Comparison of ENCODE assay signal across 1 cellular context in the genomic region with DNA sequence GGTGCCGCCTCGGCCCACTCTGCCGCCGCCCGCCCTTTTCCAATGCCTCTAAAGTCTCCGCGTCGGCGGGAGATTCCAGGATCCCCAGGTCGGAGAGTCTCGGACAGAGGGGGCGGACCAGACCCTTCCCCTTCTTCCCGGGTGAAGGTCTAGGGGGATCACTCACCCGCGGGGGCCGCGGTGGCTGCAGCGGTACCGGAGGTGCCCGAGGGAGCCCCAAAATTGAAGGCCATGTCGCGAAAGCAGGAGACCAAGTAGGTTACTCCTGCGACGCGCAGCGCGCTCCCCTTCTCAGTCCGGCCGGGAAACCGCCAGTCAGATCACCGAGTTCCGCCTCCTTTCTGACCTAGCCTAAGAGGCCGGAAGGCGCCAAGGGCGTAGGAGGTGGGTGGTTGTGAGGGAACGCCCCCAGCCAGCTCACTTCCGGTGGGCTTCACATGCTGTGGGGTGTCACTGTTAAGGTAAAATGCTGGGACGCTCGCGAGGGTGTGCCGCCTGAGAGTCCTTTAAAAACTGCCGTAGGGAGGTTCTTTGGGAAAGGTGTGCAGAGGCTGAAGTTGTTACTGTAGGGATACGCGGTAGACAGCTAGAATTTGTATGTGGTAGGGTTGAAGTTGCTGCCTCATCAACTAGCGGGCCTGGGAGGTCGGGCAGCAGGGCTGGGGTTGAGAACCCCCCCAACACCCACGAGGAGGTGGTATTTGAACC.
TF ChIP-seq lines count a peak whose summit lies in the region.

NUP54 (minus strand) TSS at position 256 of the 708 bp plus-strand sequence; CDS start at position 233, 23 bp downstream.

TF ChIP-seq in K562, 482 proteins besides CTCF, POLR2A, EP300 and RAD21 (continued from another document and continues in another):
- TF ChIP-seq CCAR2 (IDR thresholded peaks at IDR 0.05; ENCODE audit: low read depth, low read length) (no peak), ZBED1 (IDR thresholded peaks at IDR 0.05) (peak; percentile 67; the same call in 1 of the 2 replicates), TAF7 (tag; IDR thresholded peaks at IDR 0.05) (peak; percentile 92), ZSCAN32 (CRISPR knock-in tag; IDR thresholded peaks at IDR 0.05) (no peak), LCOR (CRISPR knock-in tag; IDR thresholded peaks at IDR 0.05) (peak; percentile 97), KLF13 (tag; IDR thresholded peaks at IDR 0.05; ENCODE audit: borderline replicate concordance, low read depth) (peak; percentile 91), ZNF764 (CRISPR knock-in tag; IDR thresholded peaks at IDR 0.05; ENCODE audit: low read depth) (0 out of 2 replicates have a peak, but pooled peaks have one; percentile 15), ELF2 (CRISPR knock-in tag; IDR thresholded peaks at IDR 0.05) (peak; percentile 28; the same call in 1 of the 2 replicates), KLF16 (IDR thresholded peaks at IDR 0.05) (0 out of 2 replicates have a peak, but pooled peaks have one; percentile 55), ILF3 (IDR thresholded peaks at IDR 0.05; ENCODE audit: borderline replicate concordance) (no peak), EGR1 (conservative IDR thresholded peaks at IDR 0.05) (peak; percentile 93), BRD9 (IDR thresholded peaks at IDR 0.05; ENCODE audit: low read depth, partially characterized antibody) (no peak), NBN (IDR thresholded peaks at IDR 0.05; ENCODE audit: low read depth) (no peak), IRF2 (CRISPR knock-in tag; IDR thresholded peaks at IDR 0.05) (no peak), SMARCA4 (IDR thresholded peaks at IDR 0.05) (peak; percentile 58; the same call in 1 of the 2 replicates), RBFOX2 (IDR thresholded peaks at IDR 0.05; ENCODE audit: low read depth, low read length) (peak; percentile 99), ZNF551 (CRISPR knock-in tag; IDR thresholded peaks at IDR 0.05) (no peak), SRSF1 (IDR thresholded peaks at IDR 0.05; ENCODE audit: low read depth, low read length) (0 out of 2 replicates have a peak, but pooled peaks have one; percentile 65), FOXK2 (conservative IDR thresholded peaks at IDR 0.05 in 1 of 2, IDR thresholded peaks at IDR 0.05 in 1 of 2; ENCODE audit: low read depth in 2 of 2) (peak; percentile 57 to 79), TEAD4 (IDR thresholded peaks at IDR 0.05; ENCODE audit: low read length) (peak; percentile 52), TEAD4 (CRISPR knock-in tag; IDR thresholded peaks at IDR 0.05; ENCODE audit: borderline replicate concordance) (no peak), KAT7 (CRISPR knock-in tag; IDR thresholded peaks at IDR 0.05; ENCODE audit: borderline replicate concordance) (peak; percentile 97), TRIM24 (IDR thresholded peaks at IDR 0.05) (peak in 1 of 2 experiments; percentile 97; a peak in 2 of 4 replicates), CBX3 (IDR thresholded peaks at IDR 0.05; ENCODE audit: borderline replicate concordance in 1 of 2, low read length in 2 of 2) (peak in 1 of 2 experiments; percentile 90; a peak in 2 of 3 replicates), FOXP1 (CRISPR knock-in tag; IDR thresholded peaks at IDR 0.05) (peak; percentile 87), THRAP3 (IDR thresholded peaks at IDR 0.05; ENCODE audit: borderline replicate concordance) (no peak), THAP12 (CRISPR knock-in tag; IDR thresholded peaks at IDR 0.05) (peak; percentile 81; the same call in 1 of the 2 replicates), RUNX1 (IDR thresholded peaks at IDR 0.05; ENCODE audit: low read depth) (peak; percentile 31; the same call in 1 of the 2 replicates), RB1 (IDR thresholded peaks at IDR 0.05; ENCODE audit: low read depth) (peak; percentile 87), ZNF717 (CRISPR knock-in tag; IDR thresholded peaks at IDR 0.05) (0 out of 2 replicates have a peak, but pooled peaks have one; percentile 35), ZBTB9 (CRISPR knock-in tag; IDR thresholded peaks at IDR 0.05) (0 out of 2 replicates have a peak, but pooled peaks have one; percentile 7), ATF7 (IDR thresholded peaks at IDR 0.05) (peak; percentile 85), SMC3 (conservative IDR thresholded peaks at IDR 0.05; ENCODE audit: insufficient read depth, low read depth, low read length) (0 out of 2 replicates have a peak, but pooled peaks have one; percentile 10), NFRKB (IDR thresholded peaks at IDR 0.05; ENCODE audit: low read depth) (0 out of 2 replicates have a peak, but pooled peaks have one; percentile 71), ETV1 (tag; conservative IDR thresholded peaks at IDR 0.05; ENCODE audit: low read depth) (peak; percentile 94), HNRNPLL (IDR thresholded peaks at IDR 0.05; ENCODE audit: low read depth, low read length, poor library complexity, severe bottlenecking) (peak; percentile 69), ARID4B (CRISPR knock-in tag; IDR thresholded peaks at IDR 0.05) (peak; percentile 95), TBP (optimal IDR thresholded peaks at IDR 0.05; ENCODE audit: low read depth, low read length) (peak; percentile 97), FIP1L1 (IDR thresholded peaks at IDR 0.05; ENCODE audit: low read depth, low read length, poor library complexity, severe bottlenecking) (peak; percentile 83), KAT2B (IDR thresholded peaks at IDR 0.05; ENCODE audit: low read depth, low read length) (no peak), KLF6 (CRISPR knock-in tag; IDR thresholded peaks at IDR 0.05; ENCODE audit: borderline replicate concordance) (peak; percentile 8; the same call in 1 of the 2 replicates), PHF21A (IDR thresholded peaks at IDR 0.05; ENCODE audit: borderline replicate concordance, low read depth) (peak; percentile 86; the same call in 1 of the 2 replicates), KDM4B (IDR thresholded peaks at IDR 0.05; ENCODE audit: borderline replicate concordance in 2 of 2, low read depth in 1 of 2) (peak in 1 of 2 experiments; percentile 93; a peak in 1 of 4 replicates)
- TF ChIP-seq, protein P1, sequence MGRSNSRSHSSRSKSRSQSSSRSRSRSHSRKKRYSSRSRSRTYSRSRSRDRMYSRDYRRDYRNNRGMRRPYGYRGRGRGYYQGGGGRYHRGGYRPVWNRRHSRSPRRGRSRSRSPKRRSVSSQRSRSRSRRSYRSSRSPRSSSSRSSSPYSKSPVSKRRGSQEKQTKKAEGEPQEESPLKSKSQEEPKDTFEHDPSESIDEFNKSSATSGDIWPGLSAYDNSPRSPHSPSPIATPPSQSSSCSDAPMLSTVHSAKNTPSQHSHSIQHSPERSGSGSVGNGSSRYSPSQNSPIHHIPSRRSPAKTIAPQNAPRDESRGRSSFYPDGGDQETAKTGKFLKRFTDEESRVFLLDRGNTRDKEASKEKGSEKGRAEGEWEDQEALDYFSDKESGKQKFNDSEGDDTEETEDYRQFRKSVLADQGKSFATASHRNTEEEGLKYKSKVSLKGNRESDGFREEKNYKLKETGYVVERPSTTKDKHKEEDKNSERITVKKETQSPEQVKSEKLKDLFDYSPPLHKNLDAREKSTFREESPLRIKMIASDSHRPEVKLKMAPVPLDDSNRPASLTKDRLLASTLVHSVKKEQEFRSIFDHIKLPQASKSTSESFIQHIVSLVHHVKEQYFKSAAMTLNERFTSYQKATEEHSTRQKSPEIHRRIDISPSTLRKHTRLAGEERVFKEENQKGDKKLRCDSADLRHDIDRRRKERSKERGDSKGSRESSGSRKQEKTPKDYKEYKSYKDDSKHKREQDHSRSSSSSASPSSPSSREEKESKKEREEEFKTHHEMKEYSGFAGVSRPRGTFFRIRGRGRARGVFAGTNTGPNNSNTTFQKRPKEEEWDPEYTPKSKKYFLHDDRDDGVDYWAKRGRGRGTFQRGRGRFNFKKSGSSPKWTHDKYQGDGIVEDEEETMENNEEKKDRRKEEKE (IDR thresholded peaks at IDR 0.05; ENCODE audit: borderline replicate concordance in 1 of 2, control insufficient read depth in 1 of 2, low read depth in 2 of 2, low read length in 1 of 2) = peak in 1 of 2 experiments; percentile 97; a peak in 2 of 4 replicates
- TF ChIP-seq, protein P2, sequence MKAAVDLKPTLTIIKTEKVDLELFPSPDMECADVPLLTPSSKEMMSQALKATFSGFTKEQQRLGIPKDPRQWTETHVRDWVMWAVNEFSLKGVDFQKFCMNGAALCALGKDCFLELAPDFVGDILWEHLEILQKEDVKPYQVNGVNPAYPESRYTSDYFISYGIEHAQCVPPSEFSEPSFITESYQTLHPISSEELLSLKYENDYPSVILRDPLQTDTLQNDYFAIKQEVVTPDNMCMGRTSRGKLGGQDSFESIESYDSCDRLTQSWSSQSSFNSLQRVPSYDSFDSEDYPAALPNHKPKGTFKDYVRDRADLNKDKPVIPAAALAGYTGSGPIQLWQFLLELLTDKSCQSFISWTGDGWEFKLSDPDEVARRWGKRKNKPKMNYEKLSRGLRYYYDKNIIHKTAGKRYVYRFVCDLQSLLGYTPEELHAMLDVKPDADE (conservative IDR thresholded peaks at IDR 0.05; ENCODE audit: control insufficient read depth, low read depth, low read length) = peak; percentile 81
- TF ChIP-seq, protein P3, sequence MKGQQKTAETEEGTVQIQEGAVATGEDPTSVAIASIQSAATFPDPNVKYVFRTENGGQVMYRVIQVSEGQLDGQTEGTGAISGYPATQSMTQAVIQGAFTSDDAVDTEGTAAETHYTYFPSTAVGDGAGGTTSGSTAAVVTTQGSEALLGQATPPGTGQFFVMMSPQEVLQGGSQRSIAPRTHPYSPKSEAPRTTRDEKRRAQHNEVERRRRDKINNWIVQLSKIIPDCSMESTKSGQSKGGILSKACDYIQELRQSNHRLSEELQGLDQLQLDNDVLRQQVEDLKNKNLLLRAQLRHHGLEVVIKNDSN (CRISPR knock-in tag; IDR thresholded peaks at IDR 0.05) = no peak; the same call in 1 of the 2 replicates
- TF ChIP-seq, protein P4, sequence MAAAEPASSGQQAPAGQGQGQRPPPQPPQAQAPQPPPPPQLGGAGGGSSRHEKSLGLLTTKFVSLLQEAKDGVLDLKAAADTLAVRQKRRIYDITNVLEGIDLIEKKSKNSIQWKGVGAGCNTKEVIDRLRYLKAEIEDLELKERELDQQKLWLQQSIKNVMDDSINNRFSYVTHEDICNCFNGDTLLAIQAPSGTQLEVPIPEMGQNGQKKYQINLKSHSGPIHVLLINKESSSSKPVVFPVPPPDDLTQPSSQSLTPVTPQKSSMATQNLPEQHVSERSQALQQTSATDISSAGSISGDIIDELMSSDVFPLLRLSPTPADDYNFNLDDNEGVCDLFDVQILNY (CRISPR knock-in tag; IDR thresholded peaks at IDR 0.05) = peak; percentile 84; the same call in 1 of the 2 replicates
- TF ChIP-seq, protein P5, sequence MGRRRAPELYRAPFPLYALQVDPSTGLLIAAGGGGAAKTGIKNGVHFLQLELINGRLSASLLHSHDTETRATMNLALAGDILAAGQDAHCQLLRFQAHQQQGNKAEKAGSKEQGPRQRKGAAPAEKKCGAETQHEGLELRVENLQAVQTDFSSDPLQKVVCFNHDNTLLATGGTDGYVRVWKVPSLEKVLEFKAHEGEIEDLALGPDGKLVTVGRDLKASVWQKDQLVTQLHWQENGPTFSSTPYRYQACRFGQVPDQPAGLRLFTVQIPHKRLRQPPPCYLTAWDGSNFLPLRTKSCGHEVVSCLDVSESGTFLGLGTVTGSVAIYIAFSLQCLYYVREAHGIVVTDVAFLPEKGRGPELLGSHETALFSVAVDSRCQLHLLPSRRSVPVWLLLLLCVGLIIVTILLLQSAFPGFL (CRISPR knock-in tag; IDR thresholded peaks at IDR 0.05) = 0 out of 2 replicates have a peak, but pooled peaks have one; percentile 94
